In the genomic region with DNA sequence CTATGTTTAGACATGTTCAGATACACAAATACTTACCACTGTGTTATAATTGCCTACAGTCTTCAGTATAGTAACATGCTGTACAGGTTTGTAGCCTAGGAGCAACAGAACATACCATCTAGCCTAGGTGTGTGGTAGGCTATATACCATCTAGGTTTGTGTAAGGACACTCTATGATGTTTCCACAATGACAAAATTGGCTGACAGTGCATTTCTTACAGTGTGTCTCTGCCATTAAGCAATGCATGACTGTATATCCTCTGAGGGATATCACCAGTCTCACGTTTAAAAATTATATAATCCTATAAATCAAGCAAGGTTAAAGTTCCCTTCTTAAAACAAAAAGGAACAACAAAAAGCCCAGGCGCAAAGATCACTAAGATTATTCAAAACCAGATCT, we compare ENCODE assay signal across 8 cellular contexts.
"Had no signal": no experiment of that assay in that cellular context is flagged by ENCODE, and none has a peak within 500 bp of the region (broad histone marks: within the 10 kb centered on the region; RNA-seq: fewer than 3 reads in every experiment).

No MANE protein-coding gene starts in this region.

- H3K4me2 ChIP-seq: GM23338 had no signal

- H3K36me3 ChIP-seq: HAP-1 had no signal

- H3K9me3 ChIP-seq: HAP-1 had no signal

- H2AFZ ChIP-seq: GM23338 had no signal

- DNase-seq: H7, HFFc6, Kasumi-1, KG1 had no signal

- ATAC-seq: GM23338, HCT116 had no signal

- H3K27ac ChIP-seq: HL-60 had no signal

- H3K4me3 ChIP-seq: GM23338, HAP-1 had no signal

- H3K4me1 ChIP-seq: HAP-1 had no signal
